Comparison of ENCODE assay signal across 1 cellular context in the genomic region with DNA sequence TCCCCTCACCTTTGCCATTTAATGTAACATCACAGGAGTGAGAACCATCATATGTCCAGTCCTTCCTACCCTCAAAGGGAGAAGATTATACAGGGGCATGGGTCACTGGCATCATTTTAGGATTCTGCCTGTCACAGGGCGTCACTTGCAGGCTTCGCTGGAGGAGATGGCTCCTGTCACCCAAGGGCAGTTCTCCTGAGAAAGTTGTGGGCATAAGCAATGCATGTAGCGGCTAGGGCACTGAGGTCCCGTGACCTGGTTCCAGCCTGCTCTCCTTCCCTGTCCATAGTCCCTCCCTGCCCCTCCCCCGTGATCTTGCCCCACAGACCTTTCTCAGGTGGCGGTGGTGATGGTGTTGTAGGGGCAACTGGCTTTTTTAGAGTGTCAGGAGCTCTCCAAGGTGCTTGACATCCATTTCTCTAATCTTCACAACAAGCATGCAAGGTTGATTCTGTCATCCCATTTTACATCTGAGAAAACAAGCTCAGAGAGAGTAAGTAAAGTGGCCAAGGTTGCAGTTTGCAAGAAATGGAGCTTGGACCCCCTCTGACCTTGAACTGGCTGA.
TF ChIP-seq lines count a peak whose summit lies in the region.

No MANE protein-coding gene starts in this region.

TF ChIP-seq in SK-N-SH treated with all-trans-retinoic acid at 6 μM for 48 hours, 23 proteins besides CTCF, POLR2A, EP300 and RAD21 (continued from another document):
- TF ChIP-seq, protein P1, sequence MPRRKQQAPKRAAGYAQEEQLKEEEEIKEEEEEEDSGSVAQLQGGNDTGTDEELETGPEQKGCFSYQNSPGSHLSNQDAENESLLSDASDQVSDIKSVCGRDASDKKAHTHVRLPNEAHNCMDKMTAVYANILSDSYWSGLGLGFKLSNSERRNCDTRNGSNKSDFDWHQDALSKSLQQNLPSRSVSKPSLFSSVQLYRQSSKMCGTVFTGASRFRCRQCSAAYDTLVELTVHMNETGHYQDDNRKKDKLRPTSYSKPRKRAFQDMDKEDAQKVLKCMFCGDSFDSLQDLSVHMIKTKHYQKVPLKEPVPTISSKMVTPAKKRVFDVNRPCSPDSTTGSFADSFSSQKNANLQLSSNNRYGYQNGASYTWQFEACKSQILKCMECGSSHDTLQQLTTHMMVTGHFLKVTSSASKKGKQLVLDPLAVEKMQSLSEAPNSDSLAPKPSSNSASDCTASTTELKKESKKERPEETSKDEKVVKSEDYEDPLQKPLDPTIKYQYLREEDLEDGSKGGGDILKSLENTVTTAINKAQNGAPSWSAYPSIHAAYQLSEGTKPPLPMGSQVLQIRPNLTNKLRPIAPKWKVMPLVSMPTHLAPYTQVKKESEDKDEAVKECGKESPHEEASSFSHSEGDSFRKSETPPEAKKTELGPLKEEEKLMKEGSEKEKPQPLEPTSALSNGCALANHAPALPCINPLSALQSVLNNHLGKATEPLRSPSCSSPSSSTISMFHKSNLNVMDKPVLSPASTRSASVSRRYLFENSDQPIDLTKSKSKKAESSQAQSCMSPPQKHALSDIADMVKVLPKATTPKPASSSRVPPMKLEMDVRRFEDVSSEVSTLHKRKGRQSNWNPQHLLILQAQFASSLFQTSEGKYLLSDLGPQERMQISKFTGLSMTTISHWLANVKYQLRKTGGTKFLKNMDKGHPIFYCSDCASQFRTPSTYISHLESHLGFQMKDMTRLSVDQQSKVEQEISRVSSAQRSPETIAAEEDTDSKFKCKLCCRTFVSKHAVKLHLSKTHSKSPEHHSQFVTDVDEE (CRISPR knock-in tag; IDR thresholded peaks at IDR 0.05): no peak
- no peak for TF ChIP-seq BACH2 (CRISPR knock-in tag; IDR thresholded peaks at IDR 0.05; ENCODE audit: borderline replicate concordance)
- TF ChIP-seq, protein P2, sequence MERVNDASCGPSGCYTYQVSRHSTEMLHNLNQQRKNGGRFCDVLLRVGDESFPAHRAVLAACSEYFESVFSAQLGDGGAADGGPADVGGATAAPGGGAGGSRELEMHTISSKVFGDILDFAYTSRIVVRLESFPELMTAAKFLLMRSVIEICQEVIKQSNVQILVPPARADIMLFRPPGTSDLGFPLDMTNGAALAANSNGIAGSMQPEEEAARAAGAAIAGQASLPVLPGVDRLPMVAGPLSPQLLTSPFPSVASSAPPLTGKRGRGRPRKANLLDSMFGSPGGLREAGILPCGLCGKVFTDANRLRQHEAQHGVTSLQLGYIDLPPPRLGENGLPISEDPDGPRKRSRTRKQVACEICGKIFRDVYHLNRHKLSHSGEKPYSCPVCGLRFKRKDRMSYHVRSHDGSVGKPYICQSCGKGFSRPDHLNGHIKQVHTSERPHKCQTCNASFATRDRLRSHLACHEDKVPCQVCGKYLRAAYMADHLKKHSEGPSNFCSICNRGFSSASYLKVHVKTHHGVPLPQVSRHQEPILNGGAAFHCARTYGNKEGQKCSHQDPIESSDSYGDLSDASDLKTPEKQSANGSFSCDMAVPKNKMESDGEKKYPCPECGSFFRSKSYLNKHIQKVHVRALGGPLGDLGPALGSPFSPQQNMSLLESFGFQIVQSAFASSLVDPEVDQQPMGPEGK (CRISPR knock-in tag; IDR thresholded peaks at IDR 0.05; ENCODE audit: borderline replicate concordance): no peak
- no peak for TF ChIP-seq ZNF565 (CRISPR knock-in tag; conservative IDR thresholded peaks at IDR 0.05; ENCODE audit: low read depth)
- TF ChIP-seq ZNF70 (CRISPR knock-in tag; IDR thresholded peaks at IDR 0.05): no peak
- TF ChIP-seq ZFP30 (CRISPR knock-in tag; IDR thresholded peaks at IDR 0.05): no peak
- no peak for TF ChIP-seq RARB (CRISPR knock-in tag; IDR thresholded peaks at IDR 0.05)
- TF ChIP-seq GLIS3 (CRISPR knock-in tag; IDR thresholded peaks at IDR 0.05): no peak
- no peak for TF ChIP-seq ARNTL (CRISPR knock-in tag; IDR thresholded peaks at IDR 0.05; ENCODE audit: borderline replicate concordance, low read depth)
- TF ChIP-seq CSDC2 (CRISPR knock-in tag; IDR thresholded peaks at IDR 0.05): no peak
- TF ChIP-seq ESRRG (CRISPR knock-in tag; IDR thresholded peaks at IDR 0.05): no peak
- TF ChIP-seq, protein P3, sequence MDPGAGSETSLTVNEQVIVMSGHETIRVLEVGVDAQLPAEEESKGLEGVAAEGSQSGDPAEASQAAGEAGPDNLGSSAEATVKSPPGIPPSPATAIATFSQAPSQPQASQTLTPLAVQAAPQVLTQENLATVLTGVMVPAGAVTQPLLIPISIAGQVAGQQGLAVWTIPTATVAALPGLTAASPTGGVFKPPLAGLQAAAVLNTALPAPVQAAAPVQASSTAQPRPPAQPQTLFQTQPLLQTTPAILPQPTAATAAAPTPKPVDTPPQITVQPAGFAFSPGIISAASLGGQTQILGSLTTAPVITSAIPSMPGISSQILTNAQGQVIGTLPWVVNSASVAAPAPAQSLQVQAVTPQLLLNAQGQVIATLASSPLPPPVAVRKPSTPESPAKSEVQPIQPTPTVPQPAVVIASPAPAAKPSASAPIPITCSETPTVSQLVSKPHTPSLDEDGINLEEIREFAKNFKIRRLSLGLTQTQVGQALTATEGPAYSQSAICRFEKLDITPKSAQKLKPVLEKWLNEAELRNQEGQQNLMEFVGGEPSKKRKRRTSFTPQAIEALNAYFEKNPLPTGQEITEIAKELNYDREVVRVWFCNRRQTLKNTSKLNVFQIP (CRISPR knock-in tag; IDR thresholded peaks at IDR 0.05; ENCODE audit: borderline replicate concordance, low read depth): no peak
